In the genomic region with DNA sequence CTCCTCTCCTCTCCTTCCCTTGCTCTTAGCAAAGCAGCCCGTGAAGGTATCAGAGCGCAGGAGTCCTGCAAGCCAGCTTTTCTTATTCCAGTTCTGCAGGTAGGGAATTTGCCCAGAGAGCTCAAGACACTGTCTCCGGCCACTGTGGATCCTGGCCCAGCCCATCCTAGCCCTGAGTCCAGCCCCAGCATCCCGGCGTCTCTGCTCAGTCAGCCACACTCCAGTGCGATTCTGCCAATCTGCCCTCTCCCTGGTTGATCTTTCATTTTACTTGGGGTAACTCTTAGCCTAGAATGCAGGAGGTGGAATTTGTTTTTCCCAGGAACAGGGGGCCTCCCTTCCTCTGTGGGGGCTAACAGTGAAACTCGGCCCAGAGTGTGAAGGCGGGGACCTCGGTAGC, we compare ENCODE assay signal across 12 cellular contexts.
DNase-seq lines count a peak whose midpoint lies in the region; ATAC-seq and TF ChIP-seq lines count a peak whose summit lies in the region.
"Had no signal": no experiment of that assay in that cellular context is flagged by ENCODE, and none has a peak within 500 bp of the region (broad histone marks: within the 10 kb centered on the region; RNA-seq: fewer than 3 reads in every experiment).

No MANE protein-coding gene starts in this region.

- H3K9me3 ChIP-seq in left ventricle myocardium inferior (replicated peaks) (no peaks in the 10 kb centered on the region), fibroblast of lung (ENCODE audit: control insufficient read depth, insufficient read depth, low read depth, low read length) (no peaks in the 10 kb centered on the region), osteoblast (ENCODE audit: low read depth, low read length) (no peaks in the 10 kb centered on the region)

- H3K9ac ChIP-seq in fibroblast of lung (ENCODE audit: insufficient read depth, low read length) = no peak overlapping the region

- DNase-seq in left ventricle myocardium inferior (no peak), Right ventricle myocardium inferior (ENCODE audit: missing footprints) (no peak), fibroblast of lung (ENCODE audit: low read depth in 2 of 2) (no peak), osteoblast (ENCODE audit: insufficient read length, low spot score, missing footprints) (peak; percentile 94), NCI-H2029 treated with DMSO at 0.1 percent for 48 hours (lab: John Stamatoyannopoulos, UW) (no peak), RPMI8226 (no peak)
- no peak for DNase-seq in activated CD4-positive, alpha-beta T cell treated with anti-CD3 and anti-CD28 coated beads, Interleukin-2, amount 50 U/mL, for 1 hour
- DNase-seq: activated CD8-positive, alpha-beta memory T cell treated with anti-CD3 and anti-CD28 coated beads for 24 hours; dermis blood vessel endothelial cell; T1000 had no signal

- H3K27me3 ChIP-seq in left ventricle myocardium inferior (ENCODE audit: low read depth) (no peaks in the 10 kb centered on the region), fibroblast of lung (ENCODE audit: control insufficient read depth, insufficient read depth, low read length) (no peaks in the 10 kb centered on the region), osteoblast (ENCODE audit: insufficient read depth, low read length) (no peaks in the 10 kb centered on the region)

- H3K36me3 ChIP-seq in left ventricle myocardium inferior (no peaks in the 10 kb centered on the region), fibroblast of lung (ENCODE audit: control insufficient read depth, insufficient read depth, low read length) (no peaks in the 10 kb centered on the region), osteoblast (ENCODE audit: insufficient read depth, low read length) (no peaks in the 10 kb centered on the region)

- H4K20me1 ChIP-seq in fibroblast of lung (ENCODE audit: control insufficient read depth, extremely low read depth, insufficient read depth, low read length) (no peaks in the 10 kb centered on the region), osteoblast (ENCODE audit: insufficient read depth, low read length) (peaks cover 20% of the 10 kb centered on the region)

- H2AFZ ChIP-seq in fibroblast of lung (ENCODE audit: low read length) = no peak overlapping the region
- H2AFZ ChIP-seq in osteoblast (ENCODE audit: low read length) = peak overlapping the region; percentile 29

- no peak for TF ChIP-seq CTCF in left ventricle myocardium inferior (IDR thresholded peaks at IDR 0.05; ENCODE audit: borderline replicate concordance)
- TF ChIP-seq CTCF in fibroblast of lung (conservative IDR thresholded peaks at IDR 0.05 in 1 of 2, IDR thresholded peaks at IDR 0.05 in 1 of 2; ENCODE audit: low read depth in 1 of 2, low read length in 2 of 2) = no peak
- TF ChIP-seq CTCF in osteoblast (IDR thresholded peaks at IDR 0.05; ENCODE audit: extremely low read depth, low read depth, low read length) = no peak

- H3K4me3 ChIP-seq in left ventricle myocardium inferior = peak overlapping the region; percentile 26
- no peak overlapping the region for H3K4me3 ChIP-seq in fibroblast of lung (replicated peaks in 1 of 4; ENCODE audit: control extremely low read depth in 1 of 4, insufficient read depth in 1 of 4, low read depth in 3 of 4, low read length in 4 of 4)
- H3K4me3 ChIP-seq in osteoblast (ENCODE audit: insufficient read depth, low read length) = peak overlapping the region; percentile 45
- H3K4me3 ChIP-seq: lung had no signal

- H3K79me2 ChIP-seq in fibroblast of lung (ENCODE audit: control insufficient read depth, insufficient read depth, low read length) (no peaks in the 10 kb centered on the region), osteoblast (ENCODE audit: insufficient read depth, low read length) (no peaks in the 10 kb centered on the region)

- H3K27ac ChIP-seq in left ventricle myocardium inferior (replicated peaks) (no peak overlapping the region), fibroblast of lung (ENCODE audit: insufficient read depth, low read length) (no peak overlapping the region), osteoblast (ENCODE audit: low read depth, low read length) (no peak overlapping the region)

- peak overlapping the region; percentile 64 for H3K4me2 ChIP-seq in fibroblast of lung (ENCODE audit: extremely low read depth, insufficient read depth, low read length)
- peak overlapping the region; percentile 62 for H3K4me2 ChIP-seq in osteoblast (ENCODE audit: insufficient read depth, low read length)

- intact Hi-C loops in left ventricle myocardium inferior (cut with micrococcal nuclease) (no loop called here), Right ventricle myocardium inferior (cut with DNase I) (no loop called here)

- ATAC-seq in Right ventricle myocardium inferior (no peak), GM21423 (IDR thresholded peaks at IDR 0.05; ENCODE audit: unreplicated experiment) (no peak)

- peaks cover 18% of the 10 kb centered on the region for H3K4me1 ChIP-seq in left ventricle myocardium inferior
- H3K4me1 ChIP-seq in fibroblast of lung (ENCODE audit: control insufficient read depth, extremely low read depth, insufficient read depth, low read length) = no peaks in the 10 kb centered on the region
- peaks cover 13% of the 10 kb centered on the region for H3K4me1 ChIP-seq in osteoblast (ENCODE audit: insufficient read depth, low read length)

Comparison
In these comparisons a context has a peak if more than half of its experiments do, and no peak if none do; other contexts are left out.
1. H3K4me3 ChIP-seq: peak in left ventricle myocardium inferior (single experiment) and osteoblast (single experiment); none in fibroblast of lung (0 of 4).